In the genomic region with DNA sequence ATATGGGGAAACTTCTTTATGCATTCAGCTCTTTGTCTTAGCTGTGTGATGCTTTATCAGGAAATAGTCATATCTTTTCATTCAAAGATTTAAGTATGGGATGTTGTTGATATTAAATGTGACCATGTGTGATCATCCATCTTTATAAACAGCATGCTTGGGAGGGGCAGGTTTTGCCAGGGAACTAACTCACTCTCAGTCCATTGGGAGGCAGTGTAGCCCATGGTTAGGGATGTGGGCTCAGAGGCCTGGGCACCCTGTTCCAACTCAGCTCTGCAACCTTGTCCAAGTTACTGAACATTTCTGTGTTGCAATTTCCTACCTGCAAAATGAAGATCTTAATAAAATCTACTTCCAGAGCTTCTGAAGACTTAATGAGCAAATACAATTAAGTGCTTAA, we compare ENCODE assay signal across 15 cellular contexts.
A peak's percentile ranks its signal among the peaks of the same experiment; 100 is the strongest.
DNase-seq lines count a peak whose midpoint lies in the region; ATAC-seq, FAIRE-seq and TF ChIP-seq lines count a peak whose summit lies in the region.
"Had no signal": no experiment of that assay in that cellular context is flagged by ENCODE, and none has a peak within 500 bp of the region (broad histone marks: within the 10 kb centered on the region; RNA-seq: fewer than 3 reads in every experiment).

No MANE protein-coding gene starts in this region.

- no peaks in the 10 kb centered on the region for H3K36me3 ChIP-seq in keratinocyte (ENCODE audit: control insufficient read depth in 2 of 2, extremely low read depth in 1 of 2, insufficient read depth in 2 of 2, low read length in 2 of 2)
- H3K36me3 ChIP-seq: gastroesophageal sphincter, left ventricle myocardium inferior had no signal

- TF ChIP-seq CTCF in HFFc6 (IDR thresholded peaks at IDR 0.05) (peak; percentile 9; the same call in 1 of the 2 replicates), keratinocyte (optimal IDR thresholded peaks at IDR 0.05 in 1 of 3, IDR thresholded peaks at IDR 0.05 in 1 of 3, conservative IDR thresholded peaks at IDR 0.05 in 1 of 3; ENCODE audit: extremely low read depth in 1 of 3, insufficient read depth in 2 of 3, low read length in 3 of 3) (peak in 2 of 3 experiments; percentile 40 to 83), RWPE1 (conservative IDR thresholded peaks at IDR 0.05; ENCODE audit: low read depth) (no peak)

- peaks cover 12% of the 10 kb centered on the region for H3K4me1 ChIP-seq in keratinocyte (ENCODE audit: control insufficient read depth, extremely low read depth, insufficient read depth, low read length)
- H3K4me1 ChIP-seq: gastroesophageal sphincter had no signal

- no peak overlapping the region for H3K4me3 Mint-ChIP-seq in HFFc6
- H3K4me3 Mint-ChIP-seq: activated CD4-positive, alpha-beta T cell treated with anti-CD3 and anti-CD28 coated beads, Interleukin-2, amount 10 ng/mL, durations not matched to agents 7 days and 5 days; stimulated activated naive CD8-positive, alpha-beta T cell treated with anti-CD3 and anti-CD28 coated beads, Interleukin-15, Interleukin-2, amounts not matched to agents 100 ng/mL and 50 ng/mL, for 24 hours had no signal

- H2AFZ ChIP-seq in keratinocyte (ENCODE audit: control insufficient read depth, low read length), result no peak overlapping the region

- H3K9me3 ChIP-seq in keratinocyte (ENCODE audit: control insufficient read depth, low read depth, low read length), result no peaks in the 10 kb centered on the region

- H3K27ac ChIP-seq in keratinocyte (ENCODE audit: control insufficient read depth, insufficient read depth, low read length), result no peak overlapping the region
- H3K27ac ChIP-seq in RWPE1, result no peak overlapping the region
- H3K27ac ChIP-seq: 22Rv1, gastroesophageal sphincter, left ventricle myocardium inferior had no signal

- H3K27ac Mint-ChIP-seq in HFFc6, result no peak overlapping the region
- H3K27ac Mint-ChIP-seq: activated CD4-positive, alpha-beta T cell treated with anti-CD3 and anti-CD28 coated beads, Interleukin-2, amount 10 ng/mL, durations not matched to agents 7 days and 5 days; stimulated activated naive CD8-positive, alpha-beta T cell treated with anti-CD3 and anti-CD28 coated beads, Interleukin-15, Interleukin-2, amounts not matched to agents 100 ng/mL and 50 ng/mL, for 24 hours had no signal

- H3K27me3 Mint-ChIP-seq in HFFc6 (ENCODE audit: insufficient read depth), result peaks cover 39% of the 10 kb centered on the region

- dilution Hi-C loops in keratinocyte (cut with MboI; ENCODE audit: extremely low pct_ligation_motif_present, low sequenced_read_pairs), result no loop called here

- no peak for ATAC-seq in HG02588 (IDR thresholded peaks at IDR 0.05; ENCODE audit: unreplicated experiment)
- ATAC-seq: gastroesophageal sphincter had no signal

- H3K4me1 Mint-ChIP-seq in HFFc6 (ENCODE audit: low read depth), result peaks cover 16% of the 10 kb centered on the region
- H3K4me1 Mint-ChIP-seq: activated CD4-positive, alpha-beta T cell treated with anti-CD3 and anti-CD28 coated beads, Interleukin-2, amount 10 ng/mL, durations not matched to agents 7 days and 5 days had no signal

- in situ Hi-C loops in SK-MEL-5 (cut with HindIII; ENCODE audit: low pct_unique_long_range_greater_than_20kb, low sequenced_read_pairs), result no loop called here

- peak; percentile 64 for FAIRE-seq in keratinocyte (lab: Jason Lieb, UNC)

- no peaks in the 10 kb centered on the region for H4K20me1 ChIP-seq in keratinocyte (ENCODE audit: control insufficient read depth, extremely low read depth, insufficient read depth, low read length)

- DNase-seq in DMS 273 (lab: John Stamatoyannopoulos, UW; ENCODE audit: unreplicated experiment) (peak; percentile 21), DMS 273 treated with DMSO at 0.1 percent for 48 hours (lab: John Stamatoyannopoulos, UW) (no peak), HFFc6 (no peak), SK-MEL-5 (ENCODE audit: low read depth, low spot score) (peak; percentile 63), keratinocyte (ENCODE audit: low read depth, low spot score) (no peak), RWPE1 (ENCODE audit: low spot score) (no peak), NCI-H1436 treated with DMSO at 0.1 percent for 48 hours (lab: John Stamatoyannopoulos, UW) (no peak)
- DNase-seq: activated CD4-positive, alpha-beta T cell treated with anti-CD3 and anti-CD28 coated beads, Interleukin-2, amount 10 ng/mL, durations not matched to agents 7 days and 5 days; activated effector memory CD4-positive, alpha-beta T cell treated with Interleukin-2 at 50 U/mL for 16 hours; left ventricle myocardium inferior; occipital lobe had no signal

- no peaks in the 10 kb centered on the region for H3K9me1 ChIP-seq in keratinocyte (ENCODE audit: control insufficient read depth, extremely low read depth, insufficient read depth, low read length)

- POLR2A ChIA-PET in RWPE1 (lab: Yijun Ruan, JAX; ENCODE audit: low non-redundant PET), result no interaction called here

- H3K9ac ChIP-seq in keratinocyte (ENCODE audit: control insufficient read depth, extremely low read depth, insufficient read depth, low read length), result no peak overlapping the region

- H3K4me2 ChIP-seq in keratinocyte (ENCODE audit: control insufficient read depth, extremely low read depth, insufficient read depth, low read depth, low read length), result no peak overlapping the region

- H3K27me3 ChIP-seq in keratinocyte (ENCODE audit: control insufficient read depth, extremely low read depth, insufficient read depth, low read length), result no peaks in the 10 kb centered on the region

- CTCF ChIA-PET in RWPE1 (lab: Yijun Ruan, JAX), result interaction anchor here (0.6 to 1.1 kb wide), 3 partner anchors 17 to 216 kb away, joined by 3 read pairs; no protein-coding TSS in a partner anchor

- H3K9me3 Mint-ChIP-seq in HFFc6, result no peaks in the 10 kb centered on the region
- H3K9me3 Mint-ChIP-seq: stimulated activated naive CD8-positive, alpha-beta T cell treated with anti-CD3 and anti-CD28 coated beads, Interleukin-15, Interleukin-2, amounts not matched to agents 100 ng/mL and 50 ng/mL, for 24 hours had no signal

- H3K36me3 Mint-ChIP-seq in HFFc6 (ENCODE audit: low read depth), result no peaks in the 10 kb centered on the region

- no peaks in the 10 kb centered on the region for H3K79me2 ChIP-seq in keratinocyte (ENCODE audit: control insufficient read depth, insufficient read depth, low read length)

- no peak overlapping the region for H3K4me3 ChIP-seq in keratinocyte (ENCODE audit: control insufficient read depth in 2 of 3, extremely low read depth in 1 of 3, insufficient read depth in 2 of 3, low read depth in 1 of 3, low read length in 3 of 3)
- H3K4me3 ChIP-seq: gastroesophageal sphincter, left ventricle myocardium inferior had no signal

Comparison
In these comparisons a context has a peak if more than half of its experiments do, and no peak if none do; other contexts are left out.
1. DNase-seq: peak in DMS 273 (single experiment) and SK-MEL-5 (single experiment); none in DMS 273 treated with DMSO at 0.1 percent for 48 hours (single experiment), HFFc6 (single experiment), keratinocyte (single experiment), RWPE1 (single experiment) and NCI-H1436 treated with DMSO at 0.1 percent for 48 hours (single experiment).